Comparison of ENCODE assay signal across 24 cellular contexts in the genomic region with DNA sequence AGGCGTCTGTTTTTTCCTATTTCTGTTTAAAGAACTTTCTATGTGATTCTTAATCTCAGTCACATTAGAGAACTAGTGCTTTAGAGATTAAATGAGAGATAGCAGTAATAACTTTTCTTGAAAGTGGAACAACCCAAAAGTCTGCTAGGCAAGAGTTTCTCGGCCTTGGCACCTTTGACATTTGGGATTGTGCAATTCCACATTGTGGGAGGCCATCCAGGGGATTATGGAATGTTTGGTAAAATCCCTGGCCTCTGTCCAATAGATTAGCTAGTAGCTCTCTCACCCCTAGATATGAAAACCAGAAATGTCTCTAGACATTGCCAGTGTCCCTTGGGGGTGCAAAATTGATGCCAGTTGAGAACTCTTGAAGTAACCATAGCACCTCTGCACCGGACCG. TPM values are rescaled to one million over a fixed set of nuclear protein-coding genes. Genes with fewer than 3 reads are reported as not detected.
A peak's percentile ranks its signal among the peaks of the same experiment; 100 is the strongest.
DNase-seq lines count a peak whose midpoint lies in the region; ATAC-seq and TF ChIP-seq lines count a peak whose summit lies in the region.
"Had no signal": no experiment of that assay in that cellular context is flagged by ENCODE, and none has a peak within 500 bp of the region (broad histone marks: within the 10 kb centered on the region; RNA-seq: fewer than 3 reads in every experiment).

No MANE protein-coding gene starts in this region.

- H3K9me3 ChIP-seq in right lobe of liver = no peaks in the 10 kb centered on the region
- H3K9me3 ChIP-seq: SJCRH30 had no signal

- no peak for TF ChIP-seq POLR2A in right lobe of liver (IDR thresholded peaks at IDR 0.05)

- DNase-seq in DMS79 treated with DMSO at 0.1 percent for 48 hours (lab: John Stamatoyannopoulos, UW) (peak; percentile 0), DMS79 (lab: John Stamatoyannopoulos, UW) (no peak), fibroblast of mammary gland (ENCODE audit: low read depth) (peak; percentile 15), right lobe of liver (no peak), cerebellum (ENCODE audit: low spot score) (no peak), mucosa of gallbladder (ENCODE audit: low spot score) (no peak), NCI-H187 treated with DMSO at 0.1 percent for 48 hours (lab: John Stamatoyannopoulos, UW) (no peak)
- DNase-seq: C1 segment of cervical spinal cord; CD8-positive, alpha-beta T cell; GDM1; MM.1S; NCI-H1048; NCI-H1417 treated with DMSO at 0.1 percent for 48 hours; NCI-H2029; NCI-H2171; NCI-H345; NCI-H524; NCI-H774; NK-92 treated with Interleukin-12 subunit alpha and Interleukin-12 subunit beta, amount 100 ng/mL, for 24 hours; SJCRH30 had no signal

- no peaks in the 10 kb centered on the region for H3K27me3 ChIP-seq in right lobe of liver
- H3K27me3 ChIP-seq: SJCRH30 had no signal

- TF ChIP-seq RAD21 in Ishikawa (IDR thresholded peaks at IDR 0.05; ENCODE audit: low read depth) = no peak

- intact Hi-C loops in right lobe of liver (cut with DNase I) = no loop called here

- H3K4me3 ChIP-seq in fibroblast of mammary gland (ENCODE audit: control insufficient read depth, low read depth, low read length) (no peak overlapping the region), right lobe of liver (no peak overlapping the region)
- H3K4me3 ChIP-seq: K562, SJCRH30 had no signal

- TF ChIP-seq CTCF in fibroblast of mammary gland (conservative IDR thresholded peaks at IDR 0.05; ENCODE audit: control insufficient read depth, insufficient read depth, low read depth, low read length) = no peak
- no peak for TF ChIP-seq CTCF in right lobe of liver (IDR thresholded peaks at IDR 0.05)

- 53% methylated on average over 4 of the region's 4 CpGs for WGBS in right lobe of liver (ENCODE audit: insufficient coverage, low coverage, low lambda C conversion rate, missing lambda C conversion rate)

- no peak overlapping the region for H3K27ac ChIP-seq in right lobe of liver
- H3K27ac ChIP-seq: 22Rv1, SJCRH30 had no signal

- no peaks in the 10 kb centered on the region for H3K4me1 ChIP-seq in right lobe of liver
- H3K4me1 ChIP-seq: SJCRH30 had no signal

- TF ChIP-seq EP300 in Ishikawa (IDR thresholded peaks at IDR 0.05; ENCODE audit: borderline replicate concordance) = no peak

- peaks cover 0 to 2% (median 0%) of the 10 kb centered on the region in 4 donors for H3K36me3 ChIP-seq in right lobe of liver
- H3K36me3 ChIP-seq: SJCRH30 had no signal

- peak; percentile 45 to 85 (median 70) for ATAC-seq in right lobe of liver
- ATAC-seq: CD8-positive, alpha-beta T cell; HCT116; K562 had no signal

TF ChIP-seq in Ishikawa, 13 proteins besides CTCF, POLR2A, EP300 and RAD21:
- TF ChIP-seq, protein P1, sequence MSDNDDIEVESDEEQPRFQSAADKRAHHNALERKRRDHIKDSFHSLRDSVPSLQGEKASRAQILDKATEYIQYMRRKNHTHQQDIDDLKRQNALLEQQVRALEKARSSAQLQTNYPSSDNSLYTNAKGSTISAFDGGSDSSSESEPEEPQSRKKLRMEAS (IDR thresholded peaks at IDR 0.05) = no peak
- TF ChIP-seq TCF12 (IDR thresholded peaks at IDR 0.05; ENCODE audit: low read depth) (no peak), CREB1 (IDR thresholded peaks at IDR 0.05; ENCODE audit: low read depth) (no peak), CEBPB (IDR thresholded peaks at IDR 0.05) (peak; percentile 34; the same call in 1 of the 2 replicates), EGR1 (IDR thresholded peaks at IDR 0.05) (no peak), TEAD4 (IDR thresholded peaks at IDR 0.05) (no peak), YY1 (IDR thresholded peaks at IDR 0.05; ENCODE audit: low read depth) (no peak), TAF1 (IDR thresholded peaks at IDR 0.05; ENCODE audit: low read depth) (no peak)

RNA-seq across cellular contexts. Expression of gene IL17D, which starts 45.0 kb away (rescaled TPM):
- total RNA-seq in right lobe of liver (under 1 TPM in 3 of 6 experiments, not detected in 3; 0.19 to 0.64 (median 0.42) TPM), cerebellum (8.5 TPM), mucosa of gallbladder (7.1 TPM)

Comparison
In these comparisons a context has a peak if more than half of its experiments do, and no peak if none do; other contexts are left out.
1. DNase-seq: peak in DMS79 treated with DMSO at 0.1 percent for 48 hours (single experiment) and fibroblast of mammary gland (single experiment); none in DMS79 (single experiment), right lobe of liver (0 of 3), cerebellum (single experiment), mucosa of gallbladder (single experiment) and NCI-H187 treated with DMSO at 0.1 percent for 48 hours (single experiment).